9 cellular contexts compared by ENCODE assay signal in genomic region chr2:201120500-201120899, GRCh38. TPM values are rescaled to one million over a fixed set of nuclear protein-coding genes. Genes with fewer than 3 reads are reported as not detected.
DNase-seq lines count a peak whose midpoint lies in the region; ATAC-seq and TF ChIP-seq lines count a peak whose summit lies in the region.
"Had no signal": no experiment of that assay in that cellular context is flagged by ENCODE, and none has a peak within 500 bp of the region (broad histone marks: within the 10 kb centered on the region; RNA-seq: fewer than 3 reads in every experiment).

No MANE protein-coding gene starts in this region.

- no peaks in the 10 kb centered on the region for H3K9me3 Mint-ChIP-seq in activated T-cell treated with anti-CD3 and anti-CD28 coated beads, Interleukin-2, amount 50 U/mL, for 4 hours
- no peaks in the 10 kb centered on the region for H3K9me3 Mint-ChIP-seq in activated T-helper 2 cell treated with anti-CD3 and anti-CD28 coated beads, Interferon-gamma antibody, Interleukin-2, Interleukin-4, amounts not matched to agents 10 μg/mL and 5 μg/mL and 100 μg/mL, durations not matched to agents 14 hours and 24 hours and 36 hours

- intact Hi-C loops in activated T-helper 2 cell treated with anti-CD3 and anti-CD28 coated beads, Interferon-gamma antibody, Interleukin-2, Interleukin-4, amounts not matched to agents 10 μg/mL and 5 μg/mL and 100 μg/mL, durations not matched to agents 14 hours and 24 hours and 36 hours (cut with micrococcal nuclease): no loop called here
- intact Hi-C loops in thyroid gland (cut with DNase I): no loop called here

- TF ChIP-seq CTCF in liver (IDR thresholded peaks at IDR 0.05; ENCODE audit: low read depth, low read length, missing input control) (no peak), thyroid gland (IDR thresholded peaks at IDR 0.05) (no peak), foreskin fibroblast (IDR thresholded peaks at IDR 0.05; ENCODE audit: low read depth, low read length) (no peak)

- DNase-seq in activated T-cell treated with anti-CD3 and anti-CD28 coated beads, Interleukin-2, amount 50 U/mL, for 4 hours: no peak
- no peak for DNase-seq in activated T-cell treated with anti-CD3 and anti-CD28 coated beads, Interleukin-2, amount 50 U/mL, for 48 hours
- no peak for DNase-seq in activated T-helper 2 cell treated with anti-CD3 and anti-CD28 coated beads, Interferon-gamma antibody, Interleukin-2, Interleukin-4, amounts not matched to agents 10 μg/mL and 5 μg/mL and 100 μg/mL, durations not matched to agents 14 hours and 24 hours and 36 hours (ENCODE audit: low spot score)
- DNase-seq in thyroid gland (no peak), kidney glomerular epithelial cell (lab: John Stamatoyannopoulos, UW) (no peak), foreskin fibroblast (no peak), NCI-H2227 treated with DMSO at 0.1 percent for 48 hours (lab: John Stamatoyannopoulos, UW) (no peak)
- DNase-seq: SJCRH30 had no signal

- H3K27ac Mint-ChIP-seq in activated T-helper 2 cell treated with anti-CD3 and anti-CD28 coated beads, Interferon-gamma antibody, Interleukin-2, Interleukin-4, amounts not matched to agents 10 μg/mL and 5 μg/mL and 100 μg/mL, durations not matched to agents 14 hours and 24 hours and 36 hours: peak overlapping the region; percentile 95

- TF ChIP-seq RAD21 in liver (IDR thresholded peaks at IDR 0.05): no peak

- no peak for ATAC-seq in activated T-cell treated with anti-CD3 and anti-CD28 coated beads, Interleukin-2, amount 50 U/mL, for 4 hours

- H3K9me3 ChIP-seq in liver (ENCODE audit: control insufficient read depth in 4 of 4, low read length in 3 of 4) (no peaks in the 10 kb centered on the region), thyroid gland (no peaks in the 10 kb centered on the region)
- H3K9me3 ChIP-seq: SJCRH30 had no signal

- TF ChIP-seq POLR2A in thyroid gland (IDR thresholded peaks at IDR 0.05): no peak

- no peaks in the 10 kb centered on the region for H3K27me3 Mint-ChIP-seq in activated T-cell treated with anti-CD3 and anti-CD28 coated beads, Interleukin-2, amount 50 U/mL, for 4 hours (ENCODE audit: low read depth)
- no peaks in the 10 kb centered on the region for H3K27me3 Mint-ChIP-seq in activated T-helper 2 cell treated with anti-CD3 and anti-CD28 coated beads, Interferon-gamma antibody, Interleukin-2, Interleukin-4, amounts not matched to agents 10 μg/mL and 5 μg/mL and 100 μg/mL, durations not matched to agents 14 hours and 24 hours and 36 hours (ENCODE audit: low read depth)

- H3K27me3 ChIP-seq in liver (ENCODE audit: control insufficient read depth in 4 of 4, insufficient read depth in 4 of 4, low read length in 3 of 4) (no peaks in the 10 kb centered on the region), thyroid gland (no peaks in the 10 kb centered on the region)
- H3K27me3 ChIP-seq: SJCRH30 had no signal

- peak overlapping the region; percentile 73 to 84 for H3K9ac ChIP-seq in liver (ENCODE audit: low read depth in 1 of 2, low read length in 2 of 2)

- H3K4me3 ChIP-seq in liver (ENCODE audit: low read depth in 1 of 3, low read length in 3 of 3) (peak overlapping the region in 2 of 3 donors; percentile 16 to 38), thyroid gland (replicated peaks in 1 of 3) (peak overlapping the region in 1 of 3 donors; percentile 66), foreskin fibroblast (ENCODE audit: low read depth in 1 of 2, low read length in 2 of 2) (peak overlapping the region in 1 of 2 donors; percentile 70)
- H3K4me3 ChIP-seq: SJCRH30 had no signal

- peaks cover 6 to 63% (median 50%) of the 10 kb centered on the region in 4 donors for H3K4me1 ChIP-seq in liver (ENCODE audit: control insufficient read depth in 4 of 4, insufficient read depth in 4 of 4, low read length in 3 of 4)
- peaks cover 45 to 56% of the 10 kb centered on the region in 2 donors for H3K4me1 ChIP-seq in thyroid gland

- H3K36me3 ChIP-seq in liver (ENCODE audit: control insufficient read depth in 4 of 4, insufficient read depth in 3 of 4, low read depth in 1 of 4, low read length in 3 of 4) (peaks cover 0 to 3% (median 0%) of the 10 kb centered on the region in 4 donors), thyroid gland (no peaks in the 10 kb centered on the region)
- H3K36me3 ChIP-seq: SJCRH30 had no signal

- peaks cover 40% of the 10 kb centered on the region for H3K36me3 Mint-ChIP-seq in activated T-cell treated with anti-CD3 and anti-CD28 coated beads, Interleukin-2, amount 50 U/mL, for 4 hours (ENCODE audit: insufficient read depth)
- peaks cover 56% of the 10 kb centered on the region for H3K36me3 Mint-ChIP-seq in activated T-helper 2 cell treated with anti-CD3 and anti-CD28 coated beads, Interferon-gamma antibody, Interleukin-2, Interleukin-4, amounts not matched to agents 10 μg/mL and 5 μg/mL and 100 μg/mL, durations not matched to agents 14 hours and 24 hours and 36 hours (ENCODE audit: low read depth)

- peak overlapping the region; percentile 99 for H3K4me3 Mint-ChIP-seq in activated T-cell treated with anti-CD3 and anti-CD28 coated beads, Interleukin-2, amount 50 U/mL, for 4 hours
- H3K4me3 Mint-ChIP-seq in activated T-helper 2 cell treated with anti-CD3 and anti-CD28 coated beads, Interferon-gamma antibody, Interleukin-2, Interleukin-4, amounts not matched to agents 10 μg/mL and 5 μg/mL and 100 μg/mL, durations not matched to agents 14 hours and 24 hours and 36 hours (ENCODE audit: low read depth): peak overlapping the region; percentile 94

- H3K27ac ChIP-seq in liver (ENCODE audit: low read depth in 1 of 2, low read length in 2 of 2) (peak overlapping the region; percentile 24 to 56), thyroid gland (peak overlapping the region; percentile 98 to 100 (median 99))
- H3K27ac ChIP-seq: SJCRH30 had no signal

- peaks cover 54% of the 10 kb centered on the region for H3K4me1 Mint-ChIP-seq in activated T-cell treated with anti-CD3 and anti-CD28 coated beads, Interleukin-2, amount 50 U/mL, for 4 hours (ENCODE audit: low read depth)
- peaks cover 52% of the 10 kb centered on the region for H3K4me1 Mint-ChIP-seq in activated T-helper 2 cell treated with anti-CD3 and anti-CD28 coated beads, Interferon-gamma antibody, Interleukin-2, Interleukin-4, amounts not matched to agents 10 μg/mL and 5 μg/mL and 100 μg/mL, durations not matched to agents 14 hours and 24 hours and 36 hours (ENCODE audit: low read depth)

TF ChIP-seq in liver, 16 proteins besides CTCF, POLR2A, EP300 and RAD21 (continues in another document):
- no peak for TF ChIP-seq TAF1 (conservative IDR thresholded peaks at IDR 0.05)
- no peak for TF ChIP-seq ZBTB33 (IDR thresholded peaks at IDR 0.05)
- TF ChIP-seq YY1 (IDR thresholded peaks at IDR 0.05): no peak
- no peak for TF ChIP-seq EGR1 (IDR thresholded peaks at IDR 0.05; ENCODE audit: low read depth in 2 of 2)
- TF ChIP-seq FOXA2 (IDR thresholded peaks at IDR 0.05): no peak
- TF ChIP-seq RXRA (IDR thresholded peaks at IDR 0.05): no peak
- no peak for TF ChIP-seq HNF4A (conservative IDR thresholded peaks at IDR 0.05)

RNA-seq across cellular contexts. Expression of gene CFLAR, which starts 4.5 kb away (rescaled TPM):
- total RNA-seq in activated T-cell treated with anti-CD3 and anti-CD28 coated beads, Interleukin-2, amount 50 U/mL, for 4 hours: 100 to 1,000 TPM; 279 to 340 (median 291) TPM
- total RNA-seq in activated T-helper 2 cell treated with anti-CD3 and anti-CD28 coated beads, Interferon-gamma antibody, Interleukin-2, Interleukin-4, amounts not matched to agents 10 μg/mL and 5 μg/mL and 100 μg/mL, durations not matched to agents 14 hours and 24 hours and 36 hours: 255 and 268 TPM in 2 replicates
- total RNA-seq in liver (100 to 1,000 TPM in 1 of 2 donors, 10 to 100 TPM in 1; 34.0 to 169 TPM), thyroid gland (100 to 1,000 TPM; 157 to 492 (median 249) TPM)
- polyA plus RNA-seq in liver: 10 to 100 TPM; 24.4 to 56.9 TPM

RNA-seq across cellular contexts. Expression of gene NDUFB3, which starts 48.7 kb away (rescaled TPM):
- total RNA-seq in activated T-cell treated with anti-CD3 and anti-CD28 coated beads, Interleukin-2, amount 50 U/mL, for 4 hours: 100 to 1,000 TPM; 113 to 124 (median 121) TPM
- 123 and 125 TPM in 2 replicates for total RNA-seq in activated T-helper 2 cell treated with anti-CD3 and anti-CD28 coated beads, Interferon-gamma antibody, Interleukin-2, Interleukin-4, amounts not matched to agents 10 μg/mL and 5 μg/mL and 100 μg/mL, durations not matched to agents 14 hours and 24 hours and 36 hours
- 10 to 100 TPM; 34.2 to 58.4 TPM for total RNA-seq in liver
- polyA plus RNA-seq in liver: 100 to 1,000 TPM in 1 of 2 donors, 10 to 100 TPM in 1; 48.1 to 177 TPM
- 10 to 100 TPM; 42.4 to 95.2 (median 86.5) TPM for total RNA-seq in thyroid gland

RNA-seq across cellular contexts. Expression of gene HYCC2, which starts 49.0 kb away (rescaled TPM):
- total RNA-seq in activated T-cell treated with anti-CD3 and anti-CD28 coated beads, Interleukin-2, amount 50 U/mL, for 4 hours: 10 to 100 TPM; 27.2 to 33.3 (median 27.7) TPM
- total RNA-seq in activated T-helper 2 cell treated with anti-CD3 and anti-CD28 coated beads, Interferon-gamma antibody, Interleukin-2, Interleukin-4, amounts not matched to agents 10 μg/mL and 5 μg/mL and 100 μg/mL, durations not matched to agents 14 hours and 24 hours and 36 hours: 20.1 and 23.8 TPM in 2 replicates
- total RNA-seq in liver (10 to 100 TPM in 1 of 2 donors, 1 to 10 TPM in 1; 7.7 to 15.4 TPM), thyroid gland (10 to 100 TPM; 19.8 to 32.0 (median 26.0) TPM)
- polyA plus RNA-seq in liver: 1 to 10 TPM; 1.5 to 3.9 TPM
